Comparison of ENCODE assay signal across 19 cellular contexts in the genomic region with DNA sequence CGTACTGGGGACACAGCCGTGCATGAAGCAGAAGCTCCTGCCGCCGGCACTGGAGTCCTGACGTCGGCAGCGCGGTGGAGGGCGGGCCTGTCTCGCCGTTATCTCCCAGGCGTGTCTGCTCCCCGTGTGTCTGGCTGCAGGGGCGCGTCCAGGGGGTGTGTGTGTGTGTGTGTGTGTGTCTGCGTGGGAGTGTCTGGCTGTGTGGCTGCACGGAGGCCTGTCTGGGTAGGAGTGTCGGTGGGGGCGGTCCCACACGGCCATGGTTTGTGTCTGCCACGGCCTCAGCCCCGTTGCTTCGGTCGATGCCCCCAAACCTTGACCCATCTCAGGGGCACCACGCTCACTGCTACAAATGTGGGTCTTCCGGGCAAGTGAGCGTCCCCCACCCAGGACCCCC. TPM values are rescaled to one million over a fixed set of nuclear protein-coding genes. Genes with fewer than 3 reads are reported as not detected.
DNase-seq lines count a peak whose midpoint lies in the region; ATAC-seq, FAIRE-seq and TF ChIP-seq lines count a peak whose summit lies in the region.
"Had no signal": no experiment of that assay in that cellular context is flagged by ENCODE, and none has a peak within 500 bp of the region (broad histone marks: within the 10 kb centered on the region; RNA-seq: fewer than 3 reads in every experiment).

No MANE protein-coding gene starts in this region.

- H2BK12ac ChIP-seq in H1 (ENCODE audit: low read depth, low read length): no peak overlapping the region
- H2BK12ac ChIP-seq in neuronal stem cell (ENCODE audit: low read length): peak overlapping the region; percentile 10

- TF ChIP-seq EP300 in H1 (IDR thresholded peaks at IDR 0.05; ENCODE audit: borderline replicate concordance in 1 of 2, low read depth in 2 of 2, low read length in 2 of 2): no peak

- no peak for FAIRE-seq in H1 (lab: Jason Lieb, UNC)

- TF ChIP-seq RAD21 in H1 (IDR thresholded peaks at IDR 0.05 in 1 of 2, conservative IDR thresholded peaks at IDR 0.05 in 1 of 2; ENCODE audit: low read depth in 2 of 2, low read length in 2 of 2): no peak

- peak overlapping the region; percentile 68; the same call in 1 of the 2 replicates for H4K8ac ChIP-seq in H1 (ENCODE audit: extremely low read depth, insufficient read depth, low read length)
- peak overlapping the region; percentile 17 for H4K8ac ChIP-seq in neuronal stem cell (ENCODE audit: low read depth, low read length)

- H3K56ac ChIP-seq in H1 (replicated peaks; ENCODE audit: insufficient read length, low read depth, low read length): no peak overlapping the region

- H4K5ac ChIP-seq in H1 (ENCODE audit: insufficient read length, low read depth, low read length): no peak overlapping the region

- intact Hi-C loops in sciatic nerve (cut with DNase I): no loop called here

- no peak overlapping the region for H2BK20ac ChIP-seq in H1 (ENCODE audit: low read length)

- no peak overlapping the region for H2BK5ac ChIP-seq in H1 (ENCODE audit: low read depth, low read length)
- H2BK5ac ChIP-seq in neuronal stem cell (ENCODE audit: low read length): no peak overlapping the region

- H3K79me1 ChIP-seq in H1 (ENCODE audit: low read depth, low read length) (peaks cover 23% of the 10 kb centered on the region), neuronal stem cell (ENCODE audit: low read depth, low read length) (peaks cover 50% of the 10 kb centered on the region)

- H3K27ac ChIP-seq in H1 (ENCODE audit: low read depth, low read length) (no peak overlapping the region), neuronal stem cell (replicated peaks; ENCODE audit: low read length) (no peak overlapping the region)
- H3K27ac ChIP-seq: gastroesophageal sphincter, GM23248, PC-9, psoas muscle, upper lobe of left lung had no signal

- CTCF ChIA-PET in H1 (lab: Charles Lee; ENCODE audit: partially characterized antibody): interaction anchor here (1.2 kb wide), 1 partner anchor 16 kb away, joined by 3 read pairs; no protein-coding TSS in a partner anchor

- H3K9me3 ChIP-seq in H1 (ENCODE audit: insufficient read depth in 2 of 2, low read depth in 1 of 2, low read length in 1 of 2): no peaks in the 10 kb centered on the region
- peaks cover 0 to 5% of the 10 kb centered on the region in 2 donors for H3K9me3 ChIP-seq in neuronal stem cell (replicated peaks in 1 of 2; ENCODE audit: control insufficient read depth in 2 of 2, insufficient read depth in 1 of 2, low read depth in 1 of 2, low read length in 2 of 2)
- H3K9me3 ChIP-seq: gastroesophageal sphincter, psoas muscle, upper lobe of left lung had no signal

- peaks cover 0 to 12% (median 3%) of the 10 kb centered on the region in 4 experiments; a peak in 3 of 8 replicates for H3K36me3 ChIP-seq in H1 (ENCODE audit: control insufficient read depth in 2 of 4, insufficient read depth in 4 of 4, low read length in 3 of 4)
- peaks cover 29 to 64% of the 10 kb centered on the region in 2 donors for H3K36me3 ChIP-seq in neuronal stem cell (replicated peaks in 1 of 2; ENCODE audit: control insufficient read depth in 2 of 2, insufficient read depth in 2 of 2, low read length in 2 of 2)

- peak; percentile 32 for DNase-seq in CD1c-positive myeloid dendritic cell (ENCODE audit: extremely low spot score)
- peak; percentile 29 for DNase-seq in NCI-H2227 treated with DMSO at 0.1 percent for 48 hours (lab: John Stamatoyannopoulos, UW)
- no peak for DNase-seq in H1 (ENCODE audit: low read depth in 1 of 2, low spot score in 2 of 2)
- DNase-seq in neuronal stem cell (ENCODE audit: low spot score): no peak
- DNase-seq in sciatic nerve (ENCODE audit: low spot score): no peak
- DNase-seq in COLO829 (ENCODE audit: low spot score): no peak
- no peak for DNase-seq in NCI-H187 (lab: John Stamatoyannopoulos, UW)
- DNase-seq: ACHN; activated CD4-positive, alpha-beta T cell treated with anti-CD3 and anti-CD28 coated beads, Interleukin-2, amount 10 ng/mL, durations not matched to agents 24 days and 14 days; activated T-cell treated with anti-CD3 and anti-CD28 coated beads, Interleukin-2, amount 50 U/mL, for 24 hours; central memory CD4-positive, alpha-beta T cell; GM23248; immature natural killer cell; NCI-H524; psoas muscle had no signal

- H3K18ac ChIP-seq in H1 (ENCODE audit: extremely low read depth, low read length): no peak overlapping the region
- peak overlapping the region; percentile 76 for H3K18ac ChIP-seq in neuronal stem cell (ENCODE audit: low read length)

- H3K14ac ChIP-seq in H1 (ENCODE audit: insufficient read length) (no peak overlapping the region), neuronal stem cell (ENCODE audit: low read length) (no peak overlapping the region)

- H2BK15ac ChIP-seq in H1 (ENCODE audit: low read length) (no peak overlapping the region), neuronal stem cell (ENCODE audit: low read length) (peak overlapping the region; percentile 67)

- H4K91ac ChIP-seq in H1 (replicated peaks; ENCODE audit: insufficient read length, low read length) (no peak overlapping the region), neuronal stem cell (ENCODE audit: low read depth, low read length, poor library complexity) (no peak overlapping the region)

- no peaks in the 10 kb centered on the region for H3K4me1 ChIP-seq in H1 (replicated peaks in 1 of 4; ENCODE audit: control insufficient read depth in 3 of 4, insufficient read depth in 4 of 4, low read length in 3 of 4)
- H3K4me1 ChIP-seq in neuronal stem cell (ENCODE audit: control insufficient read depth in 2 of 2, insufficient read depth in 1 of 2, low read depth in 1 of 2, low read length in 2 of 2): peaks cover 0 to 9% of the 10 kb centered on the region in 2 donors

- POLR2A ChIA-PET in H1 (lab: Charles Lee; ENCODE audit: partially characterized antibody): interaction anchor here (1.1 to 1.3 kb wide), 5 partner anchors 8 to 35 kb away, joined by 3 to 4 read pairs (median 3); no protein-coding TSS in a partner anchor

- H3K4me3 ChIP-seq in H1 (ENCODE audit: extremely low read depth in 1 of 4, insufficient read depth in 2 of 4, low read depth in 3 of 4, low read length in 4 of 4) (no peak overlapping the region), neuronal stem cell (ENCODE audit: low read length in 2 of 2) (no peak overlapping the region)
- H3K4me3 ChIP-seq: gastroesophageal sphincter, GM23248, PC-9, psoas muscle, upper lobe of left lung had no signal

- WGBS in H1 (ENCODE audit: extremely low coverage in 1 of 2, insufficient coverage in 1 of 2, insufficient read length in 1 of 2, insufficient replicate concordance in 2 of 2, low coverage in 1 of 2, low lambda C conversion rate in 2 of 2, missing lambda C conversion rate in 1 of 2), 2 experiments: 95% methylated on average over 21 of the region's 27 CpGs; no CpG with 5 or more reads in 1 of the 2 experiments
- no CpG with 5 or more reads among the region's 27 CpGs for WGBS in neuronal stem cell (ENCODE audit: extremely low coverage in 2 of 2, insufficient read length in 2 of 2, insufficient replicate concordance in 1 of 2), 2 donors

- no peaks in the 10 kb centered on the region for H3K23me2 ChIP-seq in H1 (ENCODE audit: low read depth, low read length)

- TF ChIP-seq POLR2A in H1 (IDR thresholded peaks at IDR 0.05; ENCODE audit: control extremely low read depth in 1 of 2, low read depth in 2 of 2, low read length in 2 of 2): no peak

- no peak for TF ChIP-seq CTCF in H1 (IDR thresholded peaks at IDR 0.05; ENCODE audit: control extremely low read depth in 1 of 3, insufficient read depth in 1 of 3, low read depth in 1 of 3, low read length in 3 of 3)

- ATAC-seq in sciatic nerve (no peak), GM19023 (IDR thresholded peaks at IDR 0.05; ENCODE audit: unreplicated experiment) (no peak)
- ATAC-seq: gastroesophageal sphincter, psoas muscle had no signal

- H2AK5ac ChIP-seq in H1 (ENCODE audit: low read depth, low read length) (no peak overlapping the region), neuronal stem cell (ENCODE audit: low read depth, low read length) (peak overlapping the region; percentile 21)

- no peak overlapping the region for H3K23ac ChIP-seq in H1 (ENCODE audit: insufficient read length)
- H3K23ac ChIP-seq in neuronal stem cell (ENCODE audit: low read depth, low read length, poor library complexity): peak overlapping the region; percentile 93

- H3K27me3 ChIP-seq in H1 (replicated peaks in 1 of 4; ENCODE audit: control insufficient read depth in 3 of 4, extremely low read depth in 1 of 4, insufficient read depth in 3 of 4, low read length in 3 of 4): no peaks in the 10 kb centered on the region
- no peaks in the 10 kb centered on the region for H3K27me3 ChIP-seq in neuronal stem cell (ENCODE audit: control insufficient read depth in 3 of 3, insufficient read depth in 3 of 3, low read depth in 1 of 3, low read length in 3 of 3)
- H3K27me3 ChIP-seq: gastroesophageal sphincter, upper lobe of left lung had no signal

- peaks cover 5 to 35% of the 10 kb centered on the region in 2 experiments for H3K79me2 ChIP-seq in H1 (ENCODE audit: control insufficient read depth in 1 of 2, insufficient read depth in 2 of 2, low read length in 2 of 2)

- H3K4me2 ChIP-seq in H1 (ENCODE audit: insufficient read depth in 1 of 2, low read depth in 2 of 2, low read length in 2 of 2) (no peak overlapping the region), neuronal stem cell (ENCODE audit: insufficient read depth, low read length, poor library complexity, severe bottlenecking) (no peak overlapping the region)

- H4K20me1 ChIP-seq in H1 (replicated peaks in 1 of 2; ENCODE audit: control insufficient read depth in 1 of 2, insufficient read depth in 2 of 2, low read length in 2 of 2): peaks cover 4 to 36% of the 10 kb centered on the region in 2 experiments

- H3K9ac ChIP-seq in H1 (replicated peaks in 1 of 4; ENCODE audit: extremely low read depth in 1 of 4, low read depth in 3 of 4, low read length in 3 of 4) (no peak overlapping the region), neuronal stem cell (ENCODE audit: low read depth, low read length, poor library complexity) (peak overlapping the region; percentile 60)
- H3K9ac ChIP-seq: GM23248 had no signal

- no peak overlapping the region for H2AFZ ChIP-seq in H1 (ENCODE audit: low read length)
- no peak overlapping the region for H2AFZ ChIP-seq in neuronal stem cell (ENCODE audit: low read length)
- H2AFZ ChIP-seq: GM23248, PC-9 had no signal

- H3K4ac ChIP-seq in H1 (replicated peaks; ENCODE audit: insufficient read length, low read depth, low read length): no peak overlapping the region
- no peak overlapping the region for H3K4ac ChIP-seq in neuronal stem cell (ENCODE audit: low read length)

- H2BK120ac ChIP-seq in H1 (replicated peaks; ENCODE audit: low read depth, low read length): no peak overlapping the region
- no peak overlapping the region for H2BK120ac ChIP-seq in neuronal stem cell (ENCODE audit: low read depth, low read length)

RNA-seq across cellular contexts. Expression of gene ARID3A, which starts 18.3 kb away (rescaled TPM):
- total RNA-seq in H1 (2021; fragmentation: NEBNext Ultra II Directional; extraction: Animal tissue kit (Norgen Biotek cat#: 25700)): 77.4 and 78.4 TPM in 2 replicates
- 40.5 and 59.3 TPM in 2 replicates for polyA plus RNA-seq in H1 (2011; rRNA removed)
- 36.7 TPM for polyA plus RNA-seq in H1 (2011; cell fraction: cytosol; rRNA removed)
- 81.3 TPM for polyA plus RNA-seq in H1 (2011; cell fraction: nucleus; rRNA removed)
- 54.1 to 64.5 TPM (median 58.9 TPM) in 4 replicates for polyA plus RNA-seq in H1 (2012, experiment 1 of 2)
- polyA plus RNA-seq in H1 (2012, experiment 2 of 2): 42.7 TPM
- polyA plus RNA-seq in H1 (2013, experiment 1 of 2): 56.0 TPM
- polyA plus RNA-seq in H1 (2013, experiment 2 of 2): 52.3 TPM
- polyA minus RNA-seq in H1 (2011; rRNA and poly(A)+ RNA removed): 69.0 and 86.2 TPM in 2 replicates
- polyA minus RNA-seq in H1 (2011; cell fraction: cytosol; rRNA and poly(A)+ RNA removed): 101 TPM
- 66.4 TPM for polyA minus RNA-seq in H1 (2011; cell fraction: nucleus; rRNA and poly(A)+ RNA removed)
- polyA plus RNA-seq in neuronal stem cell (2013, experiment 1 of 2): 61.6 TPM
- polyA plus RNA-seq in neuronal stem cell (2013, experiment 2 of 2): 65.4 TPM
- total RNA-seq in sciatic nerve: 13.6 TPM

RNA-seq across cellular contexts. Expression of gene KISS1R, which starts 27.0 kb away (rescaled TPM):
- total RNA-seq in H1 (2021; fragmentation: NEBNext Ultra II Directional; extraction: Animal tissue kit (Norgen Biotek cat#: 25700)): 2.3 and 2.6 TPM in 2 replicates
- polyA plus RNA-seq in H1 (2011; rRNA removed): 2.7 and 5.1 TPM in 2 replicates
- 3.4 TPM for polyA plus RNA-seq in H1 (2011; cell fraction: cytosol; rRNA removed)
- 10.4 TPM for polyA plus RNA-seq in H1 (2011; cell fraction: nucleus; rRNA removed)
- 1.2 to 2.3 TPM (median 1.8 TPM) in 4 replicates for polyA plus RNA-seq in H1 (2012, experiment 1 of 2)
- polyA plus RNA-seq in H1 (2012, experiment 2 of 2): 1.5 TPM
- polyA plus RNA-seq in H1 (2013, experiment 1 of 2): 3.0 TPM
- 2.4 TPM for polyA plus RNA-seq in H1 (2013, experiment 2 of 2)
- 0.32 and 0.68 TPM in 2 replicates for polyA minus RNA-seq in H1 (2011; rRNA and poly(A)+ RNA removed)
- 0.88 TPM for polyA minus RNA-seq in H1 (2011; cell fraction: cytosol; rRNA and poly(A)+ RNA removed)
- 0.80 TPM for polyA minus RNA-seq in H1 (2011; cell fraction: nucleus; rRNA and poly(A)+ RNA removed)
- polyA plus RNA-seq in neuronal stem cell (2013, experiment 1 of 2): 0.29 TPM
- 0.39 TPM for polyA plus RNA-seq in neuronal stem cell (2013, experiment 2 of 2)
- total RNA-seq in sciatic nerve: not detected
- total RNA-seq: gastroesophageal sphincter, GM23248, PC-9, psoas muscle, upper lobe of left lung had no signal
- polyA plus RNA-seq: GM23248, immature natural killer cell had no signal

RNA-seq across cellular contexts. Expression of gene R3HDM4, which starts 31.1 kb away (rescaled TPM):
- total RNA-seq in H1 (2021; fragmentation: NEBNext Ultra II Directional; extraction: Animal tissue kit (Norgen Biotek cat#: 25700)): 76.1 and 76.8 TPM in 2 replicates
- polyA plus RNA-seq in H1 (2011; rRNA removed): 102 and 151 TPM in 2 replicates
- 65.9 TPM for polyA plus RNA-seq in H1 (2011; cell fraction: cytosol; rRNA removed)
- 119 TPM for polyA plus RNA-seq in H1 (2011; cell fraction: nucleus; rRNA removed)
- polyA plus RNA-seq in H1 (2012, experiment 1 of 2): 45.6 to 106 TPM (median 70.3 TPM) in 4 replicates
- 76.6 TPM for polyA plus RNA-seq in H1 (2012, experiment 2 of 2)
- polyA plus RNA-seq in H1 (2013, experiment 1 of 2): 118 TPM
- polyA plus RNA-seq in H1 (2013, experiment 2 of 2): 105 TPM
- 24.5 and 26.8 TPM in 2 replicates for polyA minus RNA-seq in H1 (2011; rRNA and poly(A)+ RNA removed)
- polyA minus RNA-seq in H1 (2011; cell fraction: cytosol; rRNA and poly(A)+ RNA removed): 31.3 TPM
- polyA minus RNA-seq in H1 (2011; cell fraction: nucleus; rRNA and poly(A)+ RNA removed): 24.6 TPM
- 52.8 TPM for polyA plus RNA-seq in neuronal stem cell (2013, experiment 1 of 2)
- polyA plus RNA-seq in neuronal stem cell (2013, experiment 2 of 2): 52.4 TPM
- total RNA-seq in sciatic nerve: 48.9 TPM

RNA-seq across cellular contexts. Expression of gene WDR18, which starts 40.0 kb away (rescaled TPM):
- 87.7 and 90.1 TPM in 2 replicates for total RNA-seq in H1 (2021; fragmentation: NEBNext Ultra II Directional; extraction: Animal tissue kit (Norgen Biotek cat#: 25700))
- polyA plus RNA-seq in H1 (2011; rRNA removed): 177 and 264 TPM in 2 replicates
- polyA plus RNA-seq in H1 (2011; cell fraction: cytosol; rRNA removed): 143 TPM
- polyA plus RNA-seq in H1 (2011; cell fraction: nucleus; rRNA removed): 218 TPM
- polyA plus RNA-seq in H1 (2012, experiment 1 of 2): 107 to 120 TPM (median 118 TPM) in 4 replicates
- 195 TPM for polyA plus RNA-seq in H1 (2012, experiment 2 of 2)
- 52.1 TPM for polyA plus RNA-seq in H1 (2013, experiment 1 of 2)
- polyA plus RNA-seq in H1 (2013, experiment 2 of 2): 49.3 TPM
- 46.1 and 53.0 TPM in 2 replicates for polyA minus RNA-seq in H1 (2011; rRNA and poly(A)+ RNA removed)
- polyA minus RNA-seq in H1 (2011; cell fraction: cytosol; rRNA and poly(A)+ RNA removed): 101 TPM
- polyA minus RNA-seq in H1 (2011; cell fraction: nucleus; rRNA and poly(A)+ RNA removed): 65.5 TPM
- 42.0 TPM for polyA plus RNA-seq in neuronal stem cell (2013, experiment 1 of 2)
- polyA plus RNA-seq in neuronal stem cell (2013, experiment 2 of 2): 41.4 TPM
- 20.3 TPM for total RNA-seq in sciatic nerve

RNA-seq across cellular contexts. Expression of gene RNU6-9, which starts 50.9 kb away (rescaled TPM):
- not detected in 2 replicates for total RNA-seq in H1 (2021; fragmentation: NEBNext Ultra II Directional; extraction: Animal tissue kit (Norgen Biotek cat#: 25700))
- polyA plus RNA-seq in H1 (2011; rRNA removed): not detected in 2 replicates
- not detected for polyA plus RNA-seq in H1 (2011; cell fraction: cytosol; rRNA removed)
- not detected for polyA plus RNA-seq in H1 (2011; cell fraction: nucleus; rRNA removed)
- not detected in 4 replicates for polyA plus RNA-seq in H1 (2012, experiment 1 of 2)
- polyA plus RNA-seq in H1 (2012, experiment 2 of 2): not detected
- not detected for polyA plus RNA-seq in H1 (2013, experiment 1 of 2)
- polyA plus RNA-seq in H1 (2013, experiment 2 of 2): not detected
- polyA minus RNA-seq in H1 (2011; rRNA and poly(A)+ RNA removed): under 0.01 TPM in 1 of 2 replicates, not detected in the other
- not detected for polyA minus RNA-seq in H1 (2011; cell fraction: cytosol; rRNA and poly(A)+ RNA removed)
- polyA minus RNA-seq in H1 (2011; cell fraction: nucleus; rRNA and poly(A)+ RNA removed): not detected
- polyA plus RNA-seq in neuronal stem cell (2013, experiment 1 of 2): not detected
- polyA plus RNA-seq in neuronal stem cell (2013, experiment 2 of 2): not detected
- total RNA-seq in sciatic nerve: not detected
- total RNA-seq: activated CD4-positive, alpha-beta T cell treated with anti-CD3 and anti-CD28 coated beads, Interleukin-2, amount 10 ng/mL, durations not matched to agents 24 days and 14 days; gastroesophageal sphincter; GM23248; PC-9; psoas muscle; upper lobe of left lung had no signal
- polyA plus RNA-seq: GM23248, immature natural killer cell, psoas muscle had no signal

Comparison
In these comparisons a context has a peak if more than half of its experiments do, and no peak if none do; other contexts are left out.
1. DNase-seq: peak in CD1c-positive myeloid dendritic cell (single experiment) and NCI-H2227 treated with DMSO at 0.1 percent for 48 hours (single experiment); none in H1 (0 of 2), neuronal stem cell (single experiment), sciatic nerve (single experiment), COLO829 (single experiment) and NCI-H187 (0 of 2).